15 cellular contexts compared by ENCODE assay signal in genomic region chr2:226730487-226730886, GRCh38.
DNase-seq lines count a peak whose midpoint lies in the region; ATAC-seq, FAIRE-seq and TF ChIP-seq lines count a peak whose summit lies in the region.
"Had no signal": no experiment of that assay in that cellular context is flagged by ENCODE, and none has a peak within 500 bp of the region (broad histone marks: within the 10 kb centered on the region; RNA-seq: fewer than 3 reads in every experiment).

No MANE protein-coding gene starts in this region.

- H3K27me3 ChIP-seq in right cardiac atrium (ENCODE audit: control insufficient read depth, insufficient read depth): no peaks in the 10 kb centered on the region
- H3K27me3 ChIP-seq in transverse colon: no peaks in the 10 kb centered on the region
- H3K27me3 ChIP-seq: ascending aorta, MG63, uterus had no signal

- POLR2A ChIA-PET in A549 (lab: Yijun Ruan, JAX): no interaction called here

- H3K27ac Mint-ChIP-seq in stimulated activated memory B cell treated with anti-CD40 and anti-IgM and Interleukin-4, amounts not matched to agents 10 μg/mL and 1 μg/mL and 100 μg/mL, for 72 hours: no peak overlapping the region
- H3K27ac Mint-ChIP-seq: activated B cell treated with CpG ODN at 0.5 μM for 24 hours had no signal

- TF ChIP-seq CTCF in A549 (IDR thresholded peaks at IDR 0.05) (no peak), cardiac fibroblast (IDR thresholded peaks at IDR 0.05; ENCODE audit: low read depth, low read length) (peak; percentile 4), transverse colon (IDR thresholded peaks at IDR 0.05) (no peak)

- H3K4me2 ChIP-seq in A549: no peak overlapping the region

- peak; percentile 56; a peak in 2 of 6 replicates for ATAC-seq in A549
- peak; percentile 73 to 75 for ATAC-seq in right cardiac atrium
- ATAC-seq in stimulated activated memory B cell treated with anti-CD40 and anti-IgM and Interleukin-4, amounts not matched to agents 10 μg/mL and 1 μg/mL and 100 μg/mL, for 72 hours: no peak

- no peaks in the 10 kb centered on the region for H3K9me3 ChIP-seq in A549
- H3K9me3 ChIP-seq in right cardiac atrium (ENCODE audit: control insufficient read depth, low read length): no peaks in the 10 kb centered on the region
- no peaks in the 10 kb centered on the region for H3K9me3 ChIP-seq in transverse colon
- H3K9me3 ChIP-seq: ascending aorta, MG63, uterus had no signal

- FAIRE-seq in A549 (lab: Jason Lieb, UNC) (no peak), frontal cortex (lab: Jason Lieb, UNC) (no peak)
- FAIRE-seq: endothelial cell of umbilical vein, islet of Langerhans had no signal

- H3K4me3 Mint-ChIP-seq in stimulated activated memory B cell treated with anti-CD40 and anti-IgM and Interleukin-4, amounts not matched to agents 10 μg/mL and 1 μg/mL and 100 μg/mL, for 72 hours: no peak overlapping the region
- H3K4me3 Mint-ChIP-seq: activated B cell treated with CpG ODN at 0.5 μM for 24 hours had no signal

- H3K4me1 ChIP-seq in A549 (peaks cover 43% of the 10 kb centered on the region), right cardiac atrium (ENCODE audit: control insufficient read depth, insufficient read depth, low read length) (peaks cover 4% of the 10 kb centered on the region), transverse colon (peaks cover 0 to 22% (median 5%) of the 10 kb centered on the region in 4 donors)
- H3K4me1 ChIP-seq: ascending aorta had no signal

- TF ChIP-seq EP300 in A549 (IDR thresholded peaks at IDR 0.05): no peak
- TF ChIP-seq EP300 in Ishikawa (IDR thresholded peaks at IDR 0.05; ENCODE audit: borderline replicate concordance): no peak
- TF ChIP-seq EP300 in transverse colon (IDR thresholded peaks at IDR 0.05; ENCODE audit: low read depth): no peak

- intact Hi-C loops in right cardiac atrium (cut with DNase I) (no loop called here), transverse colon (cut with DNase I; ENCODE audit: low total_unique reads) (no loop called here)

- H3K27ac ChIP-seq in A549 (peak overlapping the region in 1 of 2 experiments; percentile 40; a peak in 3 of 6 replicates), right cardiac atrium (ENCODE audit: low read length) (no peak overlapping the region), transverse colon (no peak overlapping the region)
- H3K27ac ChIP-seq: ascending aorta, uterus had no signal

- in situ Hi-C loops in transverse colon (cut with MboI; ENCODE audit: low pct_ligation_motif_present in 1 of 4, low pct_unique_long_range_greater_than_20kb in 1 of 4, low sequenced_read_pairs in 3 of 4): no loop called here

- peak in 1 of 2 experiments; percentile 36 for DNase-seq in A549 (ENCODE audit: low read depth in 1 of 2, low spot score in 1 of 2)
- peak in 1 of 2 donors; percentile 50 for DNase-seq in cardiac fibroblast (ENCODE audit: low read depth in 2 of 2)
- DNase-seq in right cardiac atrium: no peak
- DNase-seq in DMS114 treated with DMSO at 0.1 percent for 48 hours (lab: John Stamatoyannopoulos, UW; ENCODE audit: unreplicated experiment): no peak
- no peak for DNase-seq in transverse colon
- DNase-seq in frontal cortex (ENCODE audit: low spot score in 2 of 2): no peak
- DNase-seq: ACHN, activated B cell treated with CpG ODN at 0.5 μM for 24 hours, MG63, uterus had no signal

- WGBS in A549 (ENCODE audit: missing lambda C conversion rate): 85% methylated on average over 4 of the region's 4 CpGs
- 68% methylated on average over 4 of the region's 4 CpGs for WGBS in right cardiac atrium
- WGBS in transverse colon (ENCODE audit: low coverage in 1 of 2), 2 donors: 40 to 83% methylated on average over 1 to 4 of the region's 4 CpGs

- H3K9me3 Mint-ChIP-seq in stimulated activated memory B cell treated with anti-CD40 and anti-IgM and Interleukin-4, amounts not matched to agents 10 μg/mL and 1 μg/mL and 100 μg/mL, for 72 hours: no peaks in the 10 kb centered on the region
- H3K9me3 Mint-ChIP-seq: activated B cell treated with CpG ODN at 0.5 μM for 24 hours had no signal

- peak in 1 of 2 experiments; percentile 10; a peak in 1 of 5 replicates for TF ChIP-seq RAD21 in A549 (conservative IDR thresholded peaks at IDR 0.05 in 1 of 2, IDR thresholded peaks at IDR 0.05 in 1 of 2)
- TF ChIP-seq RAD21 in Ishikawa (IDR thresholded peaks at IDR 0.05; ENCODE audit: low read depth): 0 out of 2 replicates have a peak, but pooled peaks have one; percentile 7

- H3K36me3 ChIP-seq in transverse colon: no peaks in the 10 kb centered on the region
- H3K36me3 ChIP-seq: ascending aorta, uterus had no signal

- TF ChIP-seq POLR2A in A549 (IDR thresholded peaks at IDR 0.05; ENCODE audit: low read length) (no peak), transverse colon (IDR thresholded peaks at IDR 0.05) (no peak)

- no peaks in the 10 kb centered on the region for H3K36me3 Mint-ChIP-seq in stimulated activated memory B cell treated with anti-CD40 and anti-IgM and Interleukin-4, amounts not matched to agents 10 μg/mL and 1 μg/mL and 100 μg/mL, for 72 hours

- CTCF ChIA-PET in A549 (lab: Yijun Ruan, JAX): no interaction called here

- H3K4me3 ChIP-seq in A549: no peak overlapping the region
- no peak overlapping the region for H3K4me3 ChIP-seq in cardiac fibroblast (replicated peaks in 1 of 2; ENCODE audit: low read depth in 2 of 2, low read length in 2 of 2)
- no peak overlapping the region for H3K4me3 ChIP-seq in right cardiac atrium (ENCODE audit: low read length)
- H3K4me3 ChIP-seq in transverse colon: no peak overlapping the region
- H3K4me3 ChIP-seq: ascending aorta, MG63, uterus had no signal

- H3K4me1 Mint-ChIP-seq in stimulated activated memory B cell treated with anti-CD40 and anti-IgM and Interleukin-4, amounts not matched to agents 10 μg/mL and 1 μg/mL and 100 μg/mL, for 72 hours: peaks cover 7% of the 10 kb centered on the region

- H3K27me3 Mint-ChIP-seq in stimulated activated memory B cell treated with anti-CD40 and anti-IgM and Interleukin-4, amounts not matched to agents 10 μg/mL and 1 μg/mL and 100 μg/mL, for 72 hours: peaks cover 9% of the 10 kb centered on the region

TF ChIP-seq in A549, 52 proteins besides CTCF, POLR2A, EP300 and RAD21 (continues in another document):
- TF ChIP-seq CHD2 (IDR thresholded peaks at IDR 0.05; ENCODE audit: low read length, partially characterized antibody) (no peak), HOXB5 (CRISPR knock-in tag; IDR thresholded peaks at IDR 0.05) (no peak), HOXB13 (CRISPR knock-in tag; IDR thresholded peaks at IDR 0.05; ENCODE audit: low read depth) (no peak), ZFP36 (IDR thresholded peaks at IDR 0.05; ENCODE audit: borderline replicate concordance, partially characterized antibody) (no peak), HES2 (IDR thresholded peaks at IDR 0.05) (no peak), FOSL2 (IDR thresholded peaks at IDR 0.05) (no peak), FOSL2 (CRISPR knock-in tag; IDR thresholded peaks at IDR 0.05) (no peak), NR3C1 (IDR thresholded peaks at IDR 0.05) (no peak), PHF8 (IDR thresholded peaks at IDR 0.05; ENCODE audit: borderline replicate concordance, low read depth) (no peak)
- TF ChIP-seq, protein P1, sequence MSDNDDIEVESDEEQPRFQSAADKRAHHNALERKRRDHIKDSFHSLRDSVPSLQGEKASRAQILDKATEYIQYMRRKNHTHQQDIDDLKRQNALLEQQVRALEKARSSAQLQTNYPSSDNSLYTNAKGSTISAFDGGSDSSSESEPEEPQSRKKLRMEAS (IDR thresholded peaks at IDR 0.05): no peak

TF ChIP-seq in Ishikawa, 13 proteins besides CTCF, POLR2A, EP300 and RAD21:
- no peak for TF ChIP-seq CREB1 (IDR thresholded peaks at IDR 0.05; ENCODE audit: low read depth)
